In the genomic region with DNA sequence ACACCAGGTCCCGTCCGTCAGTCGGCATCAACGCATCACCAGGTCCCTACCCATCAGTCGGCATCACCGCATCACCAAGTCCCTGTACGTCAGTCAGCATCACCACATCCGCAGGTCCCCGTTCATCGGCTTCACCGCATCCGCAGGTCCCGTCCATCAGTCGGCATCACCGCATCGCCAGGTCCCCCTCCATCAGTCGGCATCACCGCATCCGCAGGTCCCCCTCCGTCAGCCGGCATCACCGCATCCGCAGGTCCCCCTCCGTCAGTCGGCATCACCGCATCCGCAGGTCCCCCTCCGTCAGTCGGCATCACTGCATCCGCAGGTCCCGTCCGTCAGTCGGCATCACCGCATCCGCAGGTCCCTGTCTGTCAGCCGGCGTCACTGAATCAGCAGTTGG, we compare ENCODE assay signal across 20 cellular contexts. TPM values are rescaled to one million over a fixed set of nuclear protein-coding genes. Genes with fewer than 3 reads are reported as not detected.
DNase-seq lines count a peak whose midpoint lies in the region; ATAC-seq, FAIRE-seq and TF ChIP-seq lines count a peak whose summit lies in the region.
"Had no signal": no experiment of that assay in that cellular context is flagged by ENCODE, and none has a peak within 500 bp of the region (broad histone marks: within the 10 kb centered on the region; RNA-seq: fewer than 3 reads in every experiment).

No MANE protein-coding gene starts in this region.

- H3K4me1 ChIP-seq in HepG2 (ENCODE audit: insufficient read depth, low read length), result peaks cover under 1% of the 10 kb centered on the region; the same call in 1 of the 2 replicates
- H3K4me1 ChIP-seq in right lobe of liver, result no peaks in the 10 kb centered on the region
- peaks cover 1 to 7% of the 10 kb centered on the region in 2 donors for H3K4me1 ChIP-seq in neuronal stem cell (ENCODE audit: control insufficient read depth in 2 of 2, insufficient read depth in 1 of 2, low read depth in 1 of 2, low read length in 2 of 2)
- H3K4me1 ChIP-seq in osteoblast (ENCODE audit: insufficient read depth, low read length), result peaks cover 7% of the 10 kb centered on the region

- H3K27me3 ChIP-seq in HepG2 (ENCODE audit: control insufficient read depth in 1 of 2, insufficient read depth in 2 of 2, low read length in 2 of 2), result no peaks in the 10 kb centered on the region
- no peaks in the 10 kb centered on the region for H3K27me3 ChIP-seq in right lobe of liver
- H3K27me3 ChIP-seq in neuronal stem cell (ENCODE audit: control insufficient read depth in 3 of 3, insufficient read depth in 3 of 3, low read depth in 1 of 3, low read length in 3 of 3), result no peaks in the 10 kb centered on the region
- H3K27me3 ChIP-seq in osteoblast (ENCODE audit: insufficient read depth, low read length), result no peaks in the 10 kb centered on the region

- TF ChIP-seq EP300 in HepG2 (IDR thresholded peaks at IDR 0.05; ENCODE audit: low read depth in 2 of 2, low read length in 2 of 2) (no peak), HepG2 (CRISPR knock-in tag; IDR thresholded peaks at IDR 0.05; ENCODE audit: borderline replicate concordance) (no peak)

- TF ChIP-seq POLR2A in HepG2 (IDR thresholded peaks at IDR 0.05; ENCODE audit: insufficient read depth in 1 of 2, low read depth in 2 of 2, low read length in 2 of 2), result no peak
- no peak for TF ChIP-seq POLR2A in right lobe of liver (IDR thresholded peaks at IDR 0.05)

- H3K4me2 ChIP-seq in HepG2 (ENCODE audit: low read depth, low read length) (no peak overlapping the region), neuronal stem cell (ENCODE audit: insufficient read depth, low read length, poor library complexity, severe bottlenecking) (no peak overlapping the region), osteoblast (ENCODE audit: insufficient read depth, low read length) (no peak overlapping the region)
- H3K4me2 ChIP-seq: A549, GM23338 had no signal

- POLR2A ChIA-PET in HepG2 (lab: Yijun Ruan, JAX), result no interaction called here

- H3K27ac Mint-ChIP-seq in chondrocyte (ENCODE audit: unreplicated experiment), result no peak overlapping the region
- H3K27ac Mint-ChIP-seq: CD4-positive, alpha-beta T cell had no signal

- no peak overlapping the region for H3K4me3 ChIP-seq in HepG2 (replicated peaks in 1 of 3; ENCODE audit: insufficient read depth in 1 of 3, low read depth in 2 of 3, low read length in 3 of 3)
- no peak overlapping the region for H3K4me3 ChIP-seq in right lobe of liver
- no peak overlapping the region for H3K4me3 ChIP-seq in neuronal stem cell (ENCODE audit: low read length in 2 of 2)
- H3K4me3 ChIP-seq in osteoblast (ENCODE audit: insufficient read depth, low read length), result no peak overlapping the region
- H3K4me3 ChIP-seq: A549, GM23338 had no signal

- ATAC-seq in HepG2 (no peak), right lobe of liver (no peak), HG02870 (IDR thresholded peaks at IDR 0.05; ENCODE audit: unreplicated experiment) (no peak)
- ATAC-seq: A549, GM23338 had no signal

- H3K9me3 Mint-ChIP-seq in chondrocyte (ENCODE audit: low read depth), result no peaks in the 10 kb centered on the region
- H3K9me3 Mint-ChIP-seq: CD4-positive, alpha-beta T cell had no signal

- H2BK12ac ChIP-seq in neuronal stem cell (ENCODE audit: low read length), result no peak overlapping the region

- in situ Hi-C loops in HepG2 (cut with HindIII; ENCODE audit: extremely low pct_ligation_motif_present, low pct_unique_long_range_greater_than_20kb), result no loop called here

- CTCF ChIA-PET in HepG2 (lab: Yijun Ruan, JAX; ENCODE audit: low intra/inter-chr PET ratio, low total read pairs), result no interaction called here

- DNase-seq in HepG2 (ENCODE audit: low spot score), result no peak
- DNase-seq in right lobe of liver, result no peak
- peak; percentile 91 for DNase-seq in chondrocyte (ENCODE audit: low spot score)
- DNase-seq in neuronal stem cell (ENCODE audit: low spot score), result no peak
- no peak for DNase-seq in osteoblast (ENCODE audit: insufficient read length, low spot score, missing footprints)
- DNase-seq in midbrain (lab: John Stamatoyannopoulos, UW), result no peak
- DNase-seq: AML-193; CD4-positive, alpha-beta T cell; DMS153; DMS79; GDM1; HCEC 1CT had no signal

- H3K79me2 ChIP-seq in HepG2 (ENCODE audit: insufficient read depth, low read length) (peaks cover 38% of the 10 kb centered on the region), osteoblast (ENCODE audit: insufficient read depth, low read length) (peaks cover 6% of the 10 kb centered on the region)

- H4K8ac ChIP-seq in neuronal stem cell (ENCODE audit: low read depth, low read length), result no peak overlapping the region

- peaks cover 22% of the 10 kb centered on the region for H3K4me1 Mint-ChIP-seq in chondrocyte (ENCODE audit: low read depth)

- H2BK120ac ChIP-seq in neuronal stem cell (ENCODE audit: low read depth, low read length), result no peak overlapping the region

- H2BK5ac ChIP-seq in neuronal stem cell (ENCODE audit: low read length), result no peak overlapping the region

- intact Hi-C loops in HepG2 (cut with micrococcal nuclease; ENCODE audit: unreplicated experiment) (no loop called here), right lobe of liver (cut with DNase I) (no loop called here)

- H3K36me3 ChIP-seq in HepG2 (replicated peaks in 1 of 2; ENCODE audit: control insufficient read depth in 1 of 2, insufficient read depth in 2 of 2, low read length in 2 of 2) (peaks cover 13 to 72% of the 10 kb centered on the region in 2 experiments), right lobe of liver (no peaks in the 10 kb centered on the region), neuronal stem cell (replicated peaks in 1 of 2; ENCODE audit: control insufficient read depth in 2 of 2, insufficient read depth in 2 of 2, low read length in 2 of 2) (peaks cover 22 to 99% of the 10 kb centered on the region in 2 donors), osteoblast (ENCODE audit: insufficient read depth, low read length) (no peaks in the 10 kb centered on the region)

- H2AK5ac ChIP-seq in neuronal stem cell (ENCODE audit: low read depth, low read length), result no peak overlapping the region

- TF ChIP-seq CTCF in HepG2 (CRISPR knock-in tag; IDR thresholded peaks at IDR 0.05) (no peak), right lobe of liver (IDR thresholded peaks at IDR 0.05) (no peak), chondrocyte (IDR thresholded peaks at IDR 0.05) (no peak), osteoblast (IDR thresholded peaks at IDR 0.05; ENCODE audit: extremely low read depth, low read depth, low read length) (no peak)

- H3K4me3 Mint-ChIP-seq in chondrocyte (ENCODE audit: unreplicated experiment), result no peak overlapping the region
- H3K4me3 Mint-ChIP-seq: CD4-positive, alpha-beta T cell; GM23338 had no signal

- no peak overlapping the region for H3K4ac ChIP-seq in neuronal stem cell (ENCODE audit: low read length)

- H3K9ac ChIP-seq in HepG2 (ENCODE audit: insufficient read depth, low read depth, low read length), result no peak overlapping the region
- peak overlapping the region; percentile 9 for H3K9ac ChIP-seq in neuronal stem cell (ENCODE audit: low read depth, low read length, poor library complexity)

- H3K27ac ChIP-seq in HepG2 (ENCODE audit: extremely low read length, insufficient read depth, low read length) (no peak overlapping the region), right lobe of liver (no peak overlapping the region), neuronal stem cell (replicated peaks; ENCODE audit: low read length) (no peak overlapping the region), osteoblast (ENCODE audit: low read depth, low read length) (no peak overlapping the region)
- H3K27ac ChIP-seq: 22Rv1, A549, C4-2B had no signal

- BruUV-seq in HepG2 (replicated peaks; lab: Mats Ljungman, UMichigan), result no TSS peak

- H2AFZ ChIP-seq in HepG2 (ENCODE audit: low read length) (no peak overlapping the region), neuronal stem cell (ENCODE audit: low read length) (no peak overlapping the region), osteoblast (ENCODE audit: low read length) (no peak overlapping the region)
- H2AFZ ChIP-seq: GM23338 had no signal

- H2BK15ac ChIP-seq in neuronal stem cell (ENCODE audit: low read length), result no peak overlapping the region

- no peak overlapping the region for H3K14ac ChIP-seq in neuronal stem cell (ENCODE audit: low read length)

- 97% methylated on average over 37 of the region's 37 CpGs for WGBS in HepG2 (ENCODE audit: low lambda C conversion rate)
- WGBS in right lobe of liver (ENCODE audit: insufficient coverage, low coverage, low lambda C conversion rate, missing lambda C conversion rate), result 95% methylated on average over 37 of the region's 37 CpGs
- WGBS in neuronal stem cell (ENCODE audit: extremely low coverage in 2 of 2, insufficient read length in 2 of 2, insufficient replicate concordance in 1 of 2), 2 donors, result no CpG with 5 or more reads among the region's 37 CpGs

- H4K20me1 ChIP-seq in HepG2 (ENCODE audit: insufficient read depth, low read length) (no peaks in the 10 kb centered on the region), osteoblast (ENCODE audit: insufficient read depth, low read length) (no peaks in the 10 kb centered on the region)

- FAIRE-seq in HepG2 (lab: Jason Lieb, UNC), result no peak
- FAIRE-seq: A549, GM12892, GM18507, H54 had no signal

- H4K91ac ChIP-seq in neuronal stem cell (ENCODE audit: low read depth, low read length, poor library complexity), result no peak overlapping the region

- TF ChIP-seq RAD21 in HepG2 (CRISPR knock-in tag; IDR thresholded peaks at IDR 0.05), result no peak

- H3K36me3 Mint-ChIP-seq in chondrocyte (ENCODE audit: low read depth), result peaks cover 22% of the 10 kb centered on the region

- peak overlapping the region; percentile 59 for H3K23ac ChIP-seq in neuronal stem cell (ENCODE audit: low read depth, low read length, poor library complexity)

- peaks cover 13% of the 10 kb centered on the region for H3K79me1 ChIP-seq in neuronal stem cell (ENCODE audit: low read depth, low read length)

- H3K18ac ChIP-seq in neuronal stem cell (ENCODE audit: low read length), result no peak overlapping the region

- H3K9me3 ChIP-seq in HepG2 (ENCODE audit: low read length) (no peaks in the 10 kb centered on the region), right lobe of liver (no peaks in the 10 kb centered on the region), neuronal stem cell (replicated peaks in 1 of 2; ENCODE audit: control insufficient read depth in 2 of 2, insufficient read depth in 1 of 2, low read depth in 1 of 2, low read length in 2 of 2) (peaks cover 2 to 5% of the 10 kb centered on the region in 2 donors), osteoblast (ENCODE audit: low read depth, low read length) (no peaks in the 10 kb centered on the region)
- H3K9me3 ChIP-seq: A549 had no signal

- H3K27me3 Mint-ChIP-seq in chondrocyte (ENCODE audit: low read depth), result no peaks in the 10 kb centered on the region

RNA-seq across cellular contexts. Expression of gene IGF2BP3, which starts 55.1 kb away (rescaled TPM):
- total RNA-seq in HepG2 (2016; rRNA removed; fragmentation: Illumina TruSeq; extraction: Trizol) (37.7 and 51.2 TPM in 2 replicates), right lobe of liver (under 1 TPM in 5 of 6 experiments, not detected in 1; 0.12 to 0.64 (median 0.19) TPM), chondrocyte (47.9 to 55.4 TPM (median 53.0 TPM) in 3 replicates), osteoblast (2.5 and 2.7 TPM in 2 replicates)
- 71.8 and 87.5 TPM in 2 replicates for total RNA-seq in HepG2 (2016; cell fraction: cytosol; rRNA removed; fragmentation: Illumina TruSeq; extraction: Trizol; ENCODE audit: low read depth)
- total RNA-seq in HepG2 (2016; cell fraction: insoluble cytoplasmic fraction; rRNA removed; fragmentation: Illumina TruSeq; extraction: Trizol), result 37.5 and 48.2 TPM in 2 replicates
- 36.5 and 37.4 TPM in 2 replicates for total RNA-seq in HepG2 (2016; cell fraction: membrane; rRNA removed; fragmentation: Illumina TruSeq; extraction: Trizol)
- 54.6 and 65.1 TPM in 2 replicates for total RNA-seq in HepG2 (2016; cell fraction: nucleus; rRNA removed; fragmentation: Illumina TruSeq; extraction: Trizol)
- 33.5 and 39.5 TPM in 2 replicates for polyA plus RNA-seq in HepG2 (2011; rRNA removed)
- 28.4 and 31.3 TPM in 2 replicates for polyA plus RNA-seq in HepG2 (2011; cell fraction: cytosol; rRNA removed)
- polyA plus RNA-seq in HepG2 (2011; cell fraction: nucleus; rRNA removed), result 39.8 and 40.6 TPM in 2 replicates
- 30.9 and 39.1 TPM in 2 replicates for polyA plus RNA-seq in HepG2 (2012)
- polyA plus RNA-seq in HepG2 (2016; cell fraction: cytosol; fragmentation: Illumina TruSeq; extraction: Trizol; ENCODE audit: low read depth), result 4.7 and 5.5 TPM in 2 replicates
- polyA plus RNA-seq in HepG2 (2016; cell fraction: insoluble cytoplasmic fraction; fragmentation: Illumina TruSeq; extraction: Trizol; ENCODE audit: low read depth), result 55.0 and 58.1 TPM in 2 replicates
- 15.7 and 16.9 TPM in 2 replicates for polyA plus RNA-seq in HepG2 (2016; cell fraction: membrane; fragmentation: Illumina TruSeq; extraction: Trizol; ENCODE audit: low read depth)
- 65.0 and 67.9 TPM in 2 replicates for polyA plus RNA-seq in HepG2 (2016; cell fraction: nucleus; fragmentation: Illumina TruSeq; extraction: Trizol; ENCODE audit: insufficient read depth, low read depth)
- polyA minus RNA-seq in HepG2 (2011; rRNA and poly(A)+ RNA removed; ENCODE audit: low replicate concordance), result 53.1 and 80.7 TPM in 2 replicates
- 52.8 and 73.7 TPM in 2 replicates for polyA minus RNA-seq in HepG2 (2011; cell fraction: cytosol; rRNA and poly(A)+ RNA removed)
- 108 and 117 TPM in 2 replicates for polyA minus RNA-seq in HepG2 (2011; cell fraction: nucleus; rRNA and poly(A)+ RNA removed)
- polyA plus RNA-seq in neuronal stem cell (2013, experiment 1 of 2), result 150 TPM
- polyA plus RNA-seq in neuronal stem cell (2013, experiment 2 of 2), result 156 TPM
- total RNA-seq: CD4-positive, alpha-beta T cell had no signal

Comparison
In these comparisons a context has a peak if more than half of its experiments do, and no peak if none do; other contexts are left out.
1. RNA of gene IGF2BP3, which starts 55.1 kb away (total RNA-seq): 47.9 to 55.4 TPM in chondrocyte and 36.5 to 87.5 TPM in HepG2; 2.5 to 2.7 TPM in osteoblast and 0.12 to 0.64 TPM in right lobe of liver; every median in the first group is over 10 times any median in the second.